In genomic region chr1:13699510-13699909, GRCh38 we compare ENCODE assay signal across 1 cellular context.
TF ChIP-seq lines count a peak whose summit lies in the region.

No MANE protein-coding gene starts in this region.

TF ChIP-seq in K562, 482 proteins besides CTCF, POLR2A, EP300 and RAD21 (continued from another document):
- no peak for TF ChIP-seq GTF3C2 (IDR thresholded peaks at IDR 0.05; ENCODE audit: borderline replicate concordance, extremely low read depth, insufficient read length)
- no peak for TF ChIP-seq HIVEP1 (CRISPR knock-in tag; IDR thresholded peaks at IDR 0.05)
- no peak for TF ChIP-seq CREBBP (IDR thresholded peaks at IDR 0.05; ENCODE audit: low read depth, low read length)
- no peak for TF ChIP-seq MTF1 (CRISPR knock-in tag; IDR thresholded peaks at IDR 0.05; ENCODE audit: borderline replicate concordance)
- TF ChIP-seq ZNF311 (CRISPR knock-in tag; IDR thresholded peaks at IDR 0.05) = no peak
- TF ChIP-seq PHF21A (IDR thresholded peaks at IDR 0.05; ENCODE audit: borderline replicate concordance, low read depth) = no peak
- TF ChIP-seq ARNT (IDR thresholded peaks at IDR 0.05) = no peak
- no peak for TF ChIP-seq ZNF717 (CRISPR knock-in tag; IDR thresholded peaks at IDR 0.05)
- TF ChIP-seq ETS1 (conservative IDR thresholded peaks at IDR 0.05; ENCODE audit: control insufficient read depth, low read depth, low read length) = no peak
- TF ChIP-seq ZNF445 (CRISPR knock-in tag; IDR thresholded peaks at IDR 0.05; ENCODE audit: low read depth) = no peak
- TF ChIP-seq XRCC5 (IDR thresholded peaks at IDR 0.05; ENCODE audit: low read depth, low read length) = no peak
- TF ChIP-seq RBM14 (IDR thresholded peaks at IDR 0.05; ENCODE audit: borderline replicate concordance, insufficient read depth, low read depth, low read length) = no peak
